ENCODE assay signal across 8 cellular contexts in genomic region chr1:93021539-93022134, GRCh38. TPM values are rescaled to one million over a fixed set of nuclear protein-coding genes. Genes with fewer than 3 reads are reported as not detected.
A peak's percentile ranks its signal among the peaks of the same experiment; 100 is the strongest.
DNase-seq lines count a peak whose midpoint lies in the region; ATAC-seq, FAIRE-seq and TF ChIP-seq lines count a peak whose summit lies in the region.

No MANE protein-coding gene starts in this region.

- no peaks in the 10 kb centered on the region for H3K36me3 ChIP-seq in brain microvascular endothelial cell (replicated peaks)
- H3K36me3 ChIP-seq in HepG2 (replicated peaks in 1 of 2; ENCODE audit: control insufficient read depth in 1 of 2, insufficient read depth in 2 of 2, low read length in 2 of 2) = no peaks in the 10 kb centered on the region

- no peak for TF ChIP-seq EP300 in HepG2 (IDR thresholded peaks at IDR 0.05; ENCODE audit: low read depth in 2 of 2, low read length in 2 of 2)
- TF ChIP-seq EP300 in HepG2 (CRISPR knock-in tag; IDR thresholded peaks at IDR 0.05; ENCODE audit: borderline replicate concordance) = no peak

- no peak for TF ChIP-seq POLR2A in HepG2 (IDR thresholded peaks at IDR 0.05; ENCODE audit: insufficient read depth in 1 of 2, low read depth in 2 of 2, low read length in 2 of 2)

- peak; percentile 76 for TF ChIP-seq RAD21 in HepG2 (CRISPR knock-in tag; IDR thresholded peaks at IDR 0.05)

- H3K27ac ChIP-seq in brain microvascular endothelial cell = no peak overlapping the region
- no peak overlapping the region for H3K27ac ChIP-seq in HepG2 (ENCODE audit: extremely low read length, insufficient read depth, low read length)

- ATAC-seq in HG03064 (IDR thresholded peaks at IDR 0.05; ENCODE audit: low read depth, unreplicated experiment) (peak; percentile 86), HepG2 (peak; percentile 58; the same call in 2 of the 3 replicates), GM18519 (IDR thresholded peaks at IDR 0.05; ENCODE audit: low FRiP score, unreplicated experiment) (no peak)

- peaks cover under 1% of the 10 kb centered on the region; the same call in 1 of the 2 replicates for H3K4me1 ChIP-seq in HepG2 (ENCODE audit: insufficient read depth, low read length)

- in situ Hi-C loops in brain microvascular endothelial cell (cut with HindIII; ENCODE audit: low pct_ligation_motif_present, low sequenced_read_pairs) = no loop called here
- in situ Hi-C loops in HepG2 (cut with HindIII; ENCODE audit: extremely low pct_ligation_motif_present, low pct_unique_long_range_greater_than_20kb) = loop anchor here (5.0 kb wide), 1 partner anchor 41 kb away; no protein-coding TSS in a partner anchor

- no TSS peak for BruUV-seq in HepG2 (replicated peaks; lab: Mats Ljungman, UMichigan)

- CTCF ChIA-PET in HepG2 (lab: Yijun Ruan, JAX; ENCODE audit: low intra/inter-chr PET ratio, low total read pairs) = interaction anchor here (3.7 kb wide), 1 partner anchor 41 kb away, joined by 45 read pairs; no protein-coding TSS in a partner anchor

- POLR2A ChIA-PET in HepG2 (lab: Yijun Ruan, JAX) = no interaction called here

- H3K9ac ChIP-seq in HepG2 (ENCODE audit: insufficient read depth, low read depth, low read length) = no peak overlapping the region

- no peaks in the 10 kb centered on the region for H4K20me1 ChIP-seq in HepG2 (ENCODE audit: insufficient read depth, low read length)

- no peak overlapping the region for H2AFZ ChIP-seq in HepG2 (ENCODE audit: low read length)

- DNase-seq in AG09309 (ENCODE audit: low read depth) (no peak), GM12865 (ENCODE audit: low read depth) (peak; percentile 70), NCI-H748 (lab: John Stamatoyannopoulos, UW; ENCODE audit: unreplicated experiment) (peak; percentile 30), brain microvascular endothelial cell (no peak), HepG2 (ENCODE audit: low spot score) (peak; percentile 42), T-helper 9 cell (no peak)

- H3K4me2 ChIP-seq in HepG2 (ENCODE audit: low read depth, low read length) = no peak overlapping the region

- H3K27me3 ChIP-seq in brain microvascular endothelial cell (replicated peaks) (no peaks in the 10 kb centered on the region), HepG2 (ENCODE audit: control insufficient read depth in 1 of 2, insufficient read depth in 2 of 2, low read length in 2 of 2) (no peaks in the 10 kb centered on the region; a peak in 1 of 5 replicates)

- H3K4me3 ChIP-seq in AG09309 (ENCODE audit: control insufficient read depth, low read depth, low read length) = no peak overlapping the region
- no peak overlapping the region for H3K4me3 ChIP-seq in GM12865 (ENCODE audit: low read depth, low read length)
- H3K4me3 ChIP-seq in brain microvascular endothelial cell (ENCODE audit: low read depth, low read length) = no peak overlapping the region
- H3K4me3 ChIP-seq in HepG2 (replicated peaks in 1 of 3; ENCODE audit: insufficient read depth in 1 of 3, low read depth in 2 of 3, low read length in 3 of 3) = no peak overlapping the region

- H3K9me3 ChIP-seq in HepG2 (ENCODE audit: low read length) = no peaks in the 10 kb centered on the region

- under 1% methylated on average over 4 of the region's 4 CpGs for WGBS in HepG2 (ENCODE audit: low lambda C conversion rate)

- TF ChIP-seq CTCF in AG09309 (IDR thresholded peaks at IDR 0.05; ENCODE audit: control insufficient read depth, insufficient read depth, low read depth, low read length, missing control alignments) (peak; percentile 59), GM12865 (IDR thresholded peaks at IDR 0.05; ENCODE audit: insufficient read depth, low read depth, low read length, missing control alignments) (peak; percentile 65), brain microvascular endothelial cell (IDR thresholded peaks at IDR 0.05; ENCODE audit: low read depth, low read length, missing control alignments) (peak; percentile 55), HepG2 (CRISPR knock-in tag; IDR thresholded peaks at IDR 0.05) (peak; percentile 74)

- FAIRE-seq in HepG2 (lab: Jason Lieb, UNC) = peak; percentile 88

- H3K79me2 ChIP-seq in HepG2 (ENCODE audit: insufficient read depth, low read length) = no peaks in the 10 kb centered on the region

- intact Hi-C loops in HepG2 (cut with micrococcal nuclease; ENCODE audit: unreplicated experiment) = loop anchor here (1.0 kb wide), 1 partner anchor 41 kb away; no protein-coding TSS in a partner anchor

TF ChIP-seq in HepG2, 621 proteins besides CTCF, POLR2A, EP300 and RAD21:
- TF ChIP-seq MLLT10 (CRISPR knock-in tag; IDR thresholded peaks at IDR 0.05) (no peak), STAG1 (CRISPR knock-in tag; IDR thresholded peaks at IDR 0.05) (peak; percentile 81), SMC3 (IDR thresholded peaks at IDR 0.05; ENCODE audit: low read length) (peak; percentile 74)
TF ChIP-seq in HepG2: peak in this region for 2.

RNA-seq across cellular contexts. Expression of gene MTF2, which starts 57.4 kb away (rescaled TPM):
- total RNA-seq in HepG2 (2016; rRNA removed; fragmentation: Illumina TruSeq; extraction: Trizol) = 53.9 and 75.1 TPM in 2 replicates
- total RNA-seq in HepG2 (2016; cell fraction: cytosol; rRNA removed; fragmentation: Illumina TruSeq; extraction: Trizol; ENCODE audit: low read depth) = 9.8 and 10.6 TPM in 2 replicates
- total RNA-seq in HepG2 (2016; cell fraction: insoluble cytoplasmic fraction; rRNA removed; fragmentation: Illumina TruSeq; extraction: Trizol) = 53.0 and 76.9 TPM in 2 replicates
- 20.9 and 22.0 TPM in 2 replicates for total RNA-seq in HepG2 (2016; cell fraction: membrane; rRNA removed; fragmentation: Illumina TruSeq; extraction: Trizol)
- total RNA-seq in HepG2 (2016; cell fraction: nucleus; rRNA removed; fragmentation: Illumina TruSeq; extraction: Trizol) = 50.0 and 51.5 TPM in 2 replicates
- 31.6 and 48.7 TPM in 2 replicates for polyA plus RNA-seq in HepG2 (2011; rRNA removed)
- 21.4 and 26.3 TPM in 2 replicates for polyA plus RNA-seq in HepG2 (2011; cell fraction: cytosol; rRNA removed)
- polyA plus RNA-seq in HepG2 (2011; cell fraction: nucleus; rRNA removed) = 15.3 and 16.2 TPM in 2 replicates
- polyA plus RNA-seq in HepG2 (2012) = 15.0 and 24.0 TPM in 2 replicates
- polyA plus RNA-seq in HepG2 (2016; cell fraction: cytosol; fragmentation: Illumina TruSeq; extraction: Trizol; ENCODE audit: low read depth) = 1.7 and 1.9 TPM in 2 replicates
- polyA plus RNA-seq in HepG2 (2016; cell fraction: insoluble cytoplasmic fraction; fragmentation: Illumina TruSeq; extraction: Trizol; ENCODE audit: low read depth) = 41.8 and 50.5 TPM in 2 replicates
- polyA plus RNA-seq in HepG2 (2016; cell fraction: membrane; fragmentation: Illumina TruSeq; extraction: Trizol; ENCODE audit: low read depth) = 6.2 and 6.4 TPM in 2 replicates
- polyA plus RNA-seq in HepG2 (2016; cell fraction: nucleus; fragmentation: Illumina TruSeq; extraction: Trizol; ENCODE audit: insufficient read depth, low read depth) = 37.1 and 45.5 TPM in 2 replicates
- polyA minus RNA-seq in HepG2 (2011; rRNA and poly(A)+ RNA removed; ENCODE audit: low replicate concordance) = 30.9 and 42.6 TPM in 2 replicates
- 17.9 and 20.3 TPM in 2 replicates for polyA minus RNA-seq in HepG2 (2011; cell fraction: cytosol; rRNA and poly(A)+ RNA removed)
- polyA minus RNA-seq in HepG2 (2011; cell fraction: nucleus; rRNA and poly(A)+ RNA removed) = 88.8 and 102 TPM in 2 replicates

Comparison
In these comparisons a context has a peak if more than half of its experiments do, and no peak if none do; other contexts are left out.
1. DNase-seq: peak in GM12865 (single experiment), NCI-H748 (single experiment) and HepG2 (single experiment); none in AG09309 (single experiment), brain microvascular endothelial cell (single experiment) and T-helper 9 cell (single experiment).
2. Peak in every context shown above with its lines, with median percentiles within 50 percentile points of each other: CTCF ChIP-seq.